26 cellular contexts compared by ENCODE assay signal in the genomic region with DNA sequence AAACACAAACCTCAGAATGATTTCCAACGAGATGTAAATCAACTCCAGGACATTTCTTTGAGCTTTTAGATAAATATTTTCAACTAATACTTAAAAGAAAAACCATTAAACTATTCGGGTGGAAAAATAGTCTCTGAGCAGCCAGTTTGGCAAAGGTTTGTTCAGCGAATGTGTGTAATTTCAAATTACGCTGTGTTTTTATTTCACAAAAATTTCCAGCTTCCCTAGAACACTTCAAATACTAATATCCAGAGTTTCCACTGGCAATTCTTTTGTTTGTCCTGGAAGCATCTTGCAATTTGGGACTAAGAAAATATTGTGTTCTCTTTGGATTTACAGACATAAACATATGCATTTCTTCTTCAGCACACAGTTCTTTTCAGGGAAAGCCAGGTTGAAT.
"Had no signal": no experiment of that assay in that cellular context is flagged by ENCODE, and none has a peak within 500 bp of the region (broad histone marks: within the 10 kb centered on the region; RNA-seq: fewer than 3 reads in every experiment).

No MANE protein-coding gene starts in this region.

- H3K4me1 Mint-ChIP-seq: mesothelial cell of epicardium had no signal

- H3K4me3 ChIP-seq: coronary artery, dorsolateral prefrontal cortex, esophagus squamous epithelium, gastrocnemius medialis, heart right ventricle, left lung, lower lobe of right lung, mucosa of descending colon had no signal

- H3K27ac ChIP-seq: dorsolateral prefrontal cortex, epithelial cell of prostate, esophagus squamous epithelium, gastrocnemius medialis, heart right ventricle, left lung, lower lobe of right lung had no signal

- H3K36me3 ChIP-seq: esophagus squamous epithelium, gastrocnemius medialis, heart right ventricle, left lung, lower lobe of right lung had no signal

- H3K27ac Mint-ChIP-seq: mesothelial cell of epicardium had no signal

- H3K36me3 Mint-ChIP-seq: mesothelial cell of epicardium had no signal

- DNase-seq: dermis blood vessel endothelial cell; dorsolateral prefrontal cortex; effector CD4-positive, alpha-beta T cell; effector memory CD4-positive, alpha-beta T cell; erythroblast; esophagus squamous epithelium; foreskin fibroblast; foreskin melanocyte; gastrocnemius medialis; glutamatergic neuron; head of caudate nucleus; heart right ventricle; hippocampal formation; left cardiac atrium; left lung; left ventricle myocardium superior; lower lobe of right lung; mesenchymal stem cell; mucosa of descending colon had no signal

- ATAC-seq: esophagus mucosa, gastrocnemius medialis, left lung, lower lobe of right lung, mucosa of descending colon had no signal

- H3K9me3 ChIP-seq: esophagus squamous epithelium, gastrocnemius medialis, left lung, lower lobe of right lung, mucosa of descending colon had no signal

- FAIRE-seq: colon, islet of Langerhans, keratinocyte had no signal

- H3K4me1 ChIP-seq: esophagus squamous epithelium, gastrocnemius medialis, heart right ventricle, left lung, lower lobe of right lung had no signal

- H3K4me3 Mint-ChIP-seq: mesothelial cell of epicardium had no signal

- H3K27me3 ChIP-seq: esophagus squamous epithelium, gastrocnemius medialis, heart right ventricle, left lung had no signal
